In genomic region chr14:59897757-59898383, GRCh38 we compare ENCODE assay signal across 8 cellular contexts. TPM values are rescaled to one million over a fixed set of nuclear protein-coding genes. Genes with fewer than 3 reads are reported as not detected.
DNase-seq lines count a peak whose midpoint lies in the region; TF ChIP-seq lines count a peak whose summit lies in the region.

No MANE protein-coding gene starts in this region.

- no peak overlapping the region for H3K27ac ChIP-seq in tibial nerve

- H3K27me3 ChIP-seq in tibial nerve = no peaks in the 10 kb centered on the region

- H3K9me3 ChIP-seq in tibial nerve = peaks cover 0 to 4% (median 0%) of the 10 kb centered on the region in 4 donors

- TF ChIP-seq EP300 in tibial nerve (IDR thresholded peaks at IDR 0.05) = no peak

- no peak overlapping the region for H3K4me3 ChIP-seq in tibial nerve

- H3K36me3 ChIP-seq in tibial nerve = no peaks in the 10 kb centered on the region

- H3K4me1 ChIP-seq in tibial nerve = no peaks in the 10 kb centered on the region

- peak; percentile 26 to 64 (median 33) for TF ChIP-seq CTCF in tibial nerve (IDR thresholded peaks at IDR 0.05)

- TF ChIP-seq POLR2A in tibial nerve (IDR thresholded peaks at IDR 0.05) = no peak

- peak; percentile 29 for DNase-seq in GDM1 (lab: John Stamatoyannopoulos, UW)
- peak; percentile 34 for DNase-seq in HT-29 (ENCODE audit: low spot score)
- DNase-seq in RPMI8226 = peak; percentile 9
- peak; percentile 31 for DNase-seq in hepatic stellate cell (ENCODE audit: low spot score)
- DNase-seq in tibial nerve (ENCODE audit: low spot score in 2 of 2) = peak in 1 of 2 donors; percentile 48
- DNase-seq in GF-D8 (lab: John Stamatoyannopoulos, UW) = no peak
- DNase-seq in AG08396 (ENCODE audit: low spot score) = no peak
- DNase-seq in activated naive CD4-positive, alpha-beta T cell treated with Interleukin-2 at 50 U/mL for 16 hours = no peak

- WGBS in tibial nerve, 2 donors = 30 to 33% methylated on average over 8 of the region's 8 CpGs

RNA-seq across cellular contexts. Expression of gene LRRC9, which starts 22.1 kb away (rescaled TPM):
- not detected in 2 replicates for total RNA-seq in HT-29 (2014; rRNA removed; shearing (Covaris generic))
- total RNA-seq in tibial nerve = not detected

RNA-seq across cellular contexts. Expression of gene RTN1, which starts 27.3 kb away (rescaled TPM):
- not detected in 2 replicates for total RNA-seq in HT-29 (2014; rRNA removed; shearing (Covaris generic))
- total RNA-seq in tibial nerve = 10 to 100 TPM in 3 of 4 donors, 1 to 10 TPM in 1; 7.5 to 20.7 (median 14.6) TPM

Comparison
In these comparisons a context has a peak if more than half of its experiments do, and no peak if none do; other contexts are left out.
1. DNase-seq: peak in GDM1 (single experiment), HT-29 (single experiment), RPMI8226 (single experiment) and hepatic stellate cell (single experiment); none in GF-D8 (single experiment), AG08396 (single experiment) and activated naive CD4-positive, alpha-beta T cell treated with Interleukin-2 at 50 U/mL for 16 hours (single experiment).